Comparison of ENCODE assay signal across 19 cellular contexts in the genomic region with DNA sequence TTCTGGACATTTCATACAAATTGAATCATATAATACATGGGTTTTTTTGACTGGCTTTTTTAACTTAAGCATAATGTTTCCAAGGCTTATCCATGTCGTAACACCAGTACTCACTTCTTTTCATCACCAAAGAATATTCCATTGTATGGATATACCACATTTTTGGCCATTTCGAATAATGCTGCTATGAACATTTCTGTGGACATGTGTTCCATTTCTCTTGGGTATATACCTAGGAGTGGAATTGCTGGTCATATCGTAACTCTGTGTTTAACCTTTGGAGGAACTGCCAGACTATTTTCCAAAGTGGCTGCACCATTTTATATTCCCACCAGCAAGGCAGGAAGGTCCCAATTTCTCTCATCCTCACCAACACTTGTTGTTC. TPM values are rescaled to one million over a fixed set of nuclear protein-coding genes. Genes with fewer than 3 reads are reported as not detected.
DNase-seq lines count a peak whose midpoint lies in the region; ATAC-seq and TF ChIP-seq lines count a peak whose summit lies in the region.
"Had no signal": no experiment of that assay in that cellular context is flagged by ENCODE, and none has a peak within 500 bp of the region (broad histone marks: within the 10 kb centered on the region; RNA-seq: fewer than 3 reads in every experiment).

No MANE protein-coding gene starts in this region.

- peaks cover 0 to 12% of the 10 kb centered on the region in 2 experiments; a peak in 1 of 4 replicates for H3K4me1 ChIP-seq in SK-N-SH (ENCODE audit: control insufficient read depth in 1 of 2, insufficient read depth in 2 of 2, low read depth in 1 of 2, low read length in 1 of 2)
- H3K4me1 ChIP-seq in mucosa of rectum (ENCODE audit: control insufficient read depth in 2 of 2, insufficient read depth in 2 of 2, low read length in 2 of 2) = peaks cover 19 to 24% of the 10 kb centered on the region in 2 donors
- peaks cover 57% of the 10 kb centered on the region for H3K4me1 ChIP-seq in upper lobe of right lung

- TF ChIP-seq RAD21 in SK-N-SH (IDR thresholded peaks at IDR 0.05; ENCODE audit: low read length) = no peak

- no peak overlapping the region for H3K4me2 ChIP-seq in SK-N-SH
- H3K4me2 ChIP-seq: BLaER1 had no signal

- no peaks in the 10 kb centered on the region for H3F3A ChIP-seq in SK-N-SH (replicated peaks; ENCODE audit: insufficient read depth)

- no peak for TF ChIP-seq EP300 in SK-N-SH (IDR thresholded peaks at IDR 0.05; ENCODE audit: borderline replicate concordance in 1 of 2, low read depth in 1 of 2, low read length in 1 of 2)

- H3K27ac ChIP-seq in SK-N-SH (ENCODE audit: low read depth in 2 of 2, low read length in 1 of 2) = no peak overlapping the region
- H3K27ac ChIP-seq in cingulate gyrus (ENCODE audit: low read depth, low read length) = peak overlapping the region; percentile 54
- H3K27ac ChIP-seq in mucosa of rectum (ENCODE audit: low read depth in 2 of 2, low read length in 2 of 2) = peak overlapping the region; percentile 77 to 85
- peak overlapping the region; percentile 63 for H3K27ac ChIP-seq in upper lobe of right lung
- H3K27ac ChIP-seq: BLaER1 had no signal

- DNase-seq in SK-N-SH (no peak), upper lobe of right lung (no peak), NCI-H2029 treated with DMSO at 0.1 percent for 48 hours (lab: John Stamatoyannopoulos, UW) (no peak), SK-N-DZ (ENCODE audit: low spot score) (no peak)
- DNase-seq: activated CD4-positive, alpha-beta T cell treated with anti-CD3 and anti-CD28 coated beads for 36 hours; activated naive CD4-positive, alpha-beta T cell treated with anti-CD3 and anti-CD28 coated beads, Interleukin-2, amount 50 U/mL, for 16 hours; Caco-2; effector memory CD8-positive, alpha-beta T cell; glutamatergic neuron; NCI-H1417 treated with DMSO at 0.1 percent for 48 hours; NCI-H2171; T-cell had no signal

- H3K9me2 ChIP-seq in SK-N-SH = no peaks in the 10 kb centered on the region

- no peak overlapping the region for H3K9ac ChIP-seq in SK-N-SH
- no peak overlapping the region for H3K9ac ChIP-seq in mucosa of rectum (ENCODE audit: low read depth in 1 of 2, low read length in 2 of 2)
- H3K9ac ChIP-seq: BLaER1 had no signal

- CTCF ChIA-PET in SK-N-SH (lab: Yijun Ruan, JAX) = interaction anchor here (1.1 to 3.3 kb wide), 2 partner anchors 86 to 360 kb away, joined by 3 to 45 read pairs; no protein-coding TSS in a partner anchor

- peaks cover 6% of the 10 kb centered on the region; the same call in 1 of the 2 replicates for H3K27me3 ChIP-seq in SK-N-SH (ENCODE audit: insufficient read depth)
- no peaks in the 10 kb centered on the region for H3K27me3 ChIP-seq in mucosa of rectum (ENCODE audit: control insufficient read depth in 2 of 2, insufficient read depth in 2 of 2, low read length in 2 of 2)
- no peaks in the 10 kb centered on the region for H3K27me3 ChIP-seq in upper lobe of right lung
- H3K27me3 ChIP-seq: ascending aorta, BLaER1 had no signal

- intact Hi-C loops in upper lobe of right lung (cut with DNase I) = loop anchor here (10.0 kb wide), 1 partner anchor 87 kb away; no protein-coding TSS in a partner anchor

- no peak for TF ChIP-seq CTCF in SK-N-SH (IDR thresholded peaks at IDR 0.05)
- no peak for TF ChIP-seq CTCF in upper lobe of right lung (IDR thresholded peaks at IDR 0.05)

- H3K79me2 ChIP-seq in SK-N-SH (ENCODE audit: insufficient read depth) = no peaks in the 10 kb centered on the region

- ATAC-seq in SK-N-SH treated with all-trans-retinoic acid at 6 μM for 48 hours (no peak), upper lobe of right lung (no peak), GM19395 (IDR thresholded peaks at IDR 0.05; ENCODE audit: unreplicated experiment) (no peak)
- ATAC-seq: activated CD4-positive, alpha-beta T cell treated with anti-CD3 and anti-CD28 coated beads for 36 hours; effector memory CD8-positive, alpha-beta T cell; HCT116; T-cell had no signal

- WGBS in SK-N-SH (ENCODE audit: low lambda C conversion rate) = 73% methylated on average over 3 of the region's 3 CpGs

- H3K9me3 ChIP-seq in SK-N-SH (no peaks in the 10 kb centered on the region), mucosa of rectum (ENCODE audit: control insufficient read depth in 2 of 2, low read length in 2 of 2) (no peaks in the 10 kb centered on the region), upper lobe of right lung (no peaks in the 10 kb centered on the region)
- H3K9me3 ChIP-seq: ascending aorta, BLaER1, Caco-2 had no signal

- POLR2A ChIA-PET in SK-N-SH (lab: Yijun Ruan, JAX) = no interaction called here

- no peaks in the 10 kb centered on the region for H4K20me1 ChIP-seq in SK-N-SH (ENCODE audit: insufficient read depth)
- H4K20me1 ChIP-seq: BLaER1 had no signal

- no peak overlapping the region for H3K4me3 ChIP-seq in SK-N-SH (ENCODE audit: low read depth in 2 of 2, low read length in 1 of 2)
- H3K4me3 ChIP-seq in mucosa of rectum (ENCODE audit: low read length in 2 of 2) = no peak overlapping the region
- no peak overlapping the region for H3K4me3 ChIP-seq in upper lobe of right lung
- H3K4me3 ChIP-seq: ascending aorta, BLaER1 had no signal

- H2AFZ ChIP-seq in SK-N-SH (ENCODE audit: low read depth) = no peak overlapping the region

- H3K36me3 ChIP-seq in SK-N-SH (replicated peaks in 1 of 2; ENCODE audit: control insufficient read depth in 1 of 2, insufficient read depth in 2 of 2, low read length in 1 of 2) = no peaks in the 10 kb centered on the region
- H3K36me3 ChIP-seq in mucosa of rectum (ENCODE audit: control insufficient read depth in 2 of 2, insufficient read depth in 2 of 2, low read length in 2 of 2) = no peaks in the 10 kb centered on the region
- no peaks in the 10 kb centered on the region for H3K36me3 ChIP-seq in upper lobe of right lung
- H3K36me3 ChIP-seq: ascending aorta, BLaER1 had no signal

TF ChIP-seq in SK-N-SH treated with all-trans-retinoic acid at 6 μM for 48 hours, 23 proteins besides CTCF, POLR2A, EP300 and RAD21:
- TF ChIP-seq CSDC2 (CRISPR knock-in tag; IDR thresholded peaks at IDR 0.05) = no peak
- TF ChIP-seq ZNF8 (CRISPR knock-in tag; IDR thresholded peaks at IDR 0.05) = peak; percentile 87

TF ChIP-seq in SK-N-SH, 30 proteins besides CTCF, POLR2A, EP300 and RAD21 (continues in another document):
- TF ChIP-seq EZH2phosphoT487 (IDR thresholded peaks at IDR 0.05; ENCODE audit: borderline replicate concordance, low read depth) = no peak
- TF ChIP-seq, protein P1, sequence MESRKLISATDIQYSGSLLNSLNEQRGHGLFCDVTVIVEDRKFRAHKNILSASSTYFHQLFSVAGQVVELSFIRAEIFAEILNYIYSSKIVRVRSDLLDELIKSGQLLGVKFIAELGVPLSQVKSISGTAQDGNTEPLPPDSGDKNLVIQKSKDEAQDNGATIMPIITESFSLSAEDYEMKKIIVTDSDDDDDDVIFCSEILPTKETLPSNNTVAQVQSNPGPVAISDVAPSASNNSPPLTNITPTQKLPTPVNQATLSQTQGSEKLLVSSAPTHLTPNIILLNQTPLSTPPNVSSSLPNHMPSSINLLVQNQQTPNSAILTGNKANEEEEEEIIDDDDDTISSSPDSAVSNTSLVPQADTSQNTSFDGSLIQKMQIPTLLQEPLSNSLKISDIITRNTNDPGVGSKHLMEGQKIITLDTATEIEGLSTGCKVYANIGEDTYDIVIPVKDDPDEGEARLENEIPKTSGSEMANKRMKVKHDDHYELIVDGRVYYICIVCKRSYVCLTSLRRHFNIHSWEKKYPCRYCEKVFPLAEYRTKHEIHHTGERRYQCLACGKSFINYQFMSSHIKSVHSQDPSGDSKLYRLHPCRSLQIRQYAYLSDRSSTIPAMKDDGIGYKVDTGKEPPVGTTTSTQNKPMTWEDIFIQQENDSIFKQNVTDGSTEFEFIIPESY (IDR thresholded peaks at IDR 0.05; ENCODE audit: borderline replicate concordance, low read depth) = no peak
- TF ChIP-seq, protein P2, sequence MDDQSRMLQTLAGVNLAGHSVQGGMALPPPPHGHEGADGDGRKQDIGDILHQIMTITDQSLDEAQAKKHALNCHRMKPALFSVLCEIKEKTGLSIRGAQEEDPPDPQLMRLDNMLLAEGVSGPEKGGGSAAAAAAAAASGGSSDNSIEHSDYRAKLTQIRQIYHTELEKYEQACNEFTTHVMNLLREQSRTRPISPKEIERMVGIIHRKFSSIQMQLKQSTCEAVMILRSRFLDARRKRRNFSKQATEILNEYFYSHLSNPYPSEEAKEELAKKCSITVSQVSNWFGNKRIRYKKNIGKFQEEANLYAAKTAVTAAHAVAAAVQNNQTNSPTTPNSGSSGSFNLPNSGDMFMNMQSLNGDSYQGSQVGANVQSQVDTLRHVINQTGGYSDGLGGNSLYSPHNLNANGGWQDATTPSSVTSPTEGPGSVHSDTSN (IDR thresholded peaks at IDR 0.05) = no peak
- TF ChIP-seq FOSL2 (IDR thresholded peaks at IDR 0.05; ENCODE audit: borderline replicate concordance, low read depth) = no peak
- TF ChIP-seq, protein P3, sequence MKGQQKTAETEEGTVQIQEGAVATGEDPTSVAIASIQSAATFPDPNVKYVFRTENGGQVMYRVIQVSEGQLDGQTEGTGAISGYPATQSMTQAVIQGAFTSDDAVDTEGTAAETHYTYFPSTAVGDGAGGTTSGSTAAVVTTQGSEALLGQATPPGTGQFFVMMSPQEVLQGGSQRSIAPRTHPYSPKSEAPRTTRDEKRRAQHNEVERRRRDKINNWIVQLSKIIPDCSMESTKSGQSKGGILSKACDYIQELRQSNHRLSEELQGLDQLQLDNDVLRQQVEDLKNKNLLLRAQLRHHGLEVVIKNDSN (IDR thresholded peaks at IDR 0.05; ENCODE audit: borderline replicate concordance, low read depth) = no peak
- no peak for TF ChIP-seq ELF1 (IDR thresholded peaks at IDR 0.05)
- no peak for TF ChIP-seq TAF1 (IDR thresholded peaks at IDR 0.05; ENCODE audit: borderline replicate concordance, low read depth, low read length)
- no peak for TF ChIP-seq FOXM1 (IDR thresholded peaks at IDR 0.05; ENCODE audit: low read depth)
- TF ChIP-seq, protein P4, sequence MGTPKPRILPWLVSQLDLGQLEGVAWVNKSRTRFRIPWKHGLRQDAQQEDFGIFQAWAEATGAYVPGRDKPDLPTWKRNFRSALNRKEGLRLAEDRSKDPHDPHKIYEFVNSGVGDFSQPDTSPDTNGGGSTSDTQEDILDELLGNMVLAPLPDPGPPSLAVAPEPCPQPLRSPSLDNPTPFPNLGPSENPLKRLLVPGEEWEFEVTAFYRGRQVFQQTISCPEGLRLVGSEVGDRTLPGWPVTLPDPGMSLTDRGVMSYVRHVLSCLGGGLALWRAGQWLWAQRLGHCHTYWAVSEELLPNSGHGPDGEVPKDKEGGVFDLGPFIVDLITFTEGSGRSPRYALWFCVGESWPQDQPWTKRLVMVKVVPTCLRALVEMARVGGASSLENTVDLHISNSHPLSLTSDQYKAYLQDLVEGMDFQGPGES (IDR thresholded peaks at IDR 0.05; ENCODE audit: low read depth, low read length) = no peak
- TF ChIP-seq JUND (IDR thresholded peaks at IDR 0.05) = no peak

RNA-seq across cellular contexts. Expression of a gene that starts 46.0 kb away (rescaled TPM):
- 204 and 261 TPM in 2 replicates for polyA plus RNA-seq in SK-N-SH (2012; rRNA removed)
- polyA plus RNA-seq in SK-N-SH (2012; cell fraction: cytosol; rRNA removed) = 68.2 and 73.8 TPM in 2 replicates
- polyA plus RNA-seq in SK-N-SH (2012; cell fraction: nucleus; rRNA removed) = 1,761 and 2,017 TPM in 2 replicates
- total RNA-seq in upper lobe of right lung = 360 TPM
- 144 and 167 TPM in 2 replicates for polyA plus RNA-seq in SK-N-DZ (2014; cell fraction: cytosol; rRNA removed)
- 401 and 428 TPM in 2 replicates for polyA plus RNA-seq in SK-N-DZ (2014; cell fraction: nucleus; rRNA removed)

Comparison
In these comparisons a context has a peak if more than half of its experiments do, and no peak if none do; other contexts are left out.
1. H3K27ac ChIP-seq: peak in cingulate gyrus (single experiment), mucosa of rectum (2 of 2) and upper lobe of right lung (single experiment); none in SK-N-SH (0 of 2).